Comparison of ENCODE assay signal across 12 cellular contexts in genomic region chr2:16149349-16150243, GRCh38.
"Had no signal": no experiment of that assay in that cellular context is flagged by ENCODE, and none has a peak within 500 bp of the region (broad histone marks: within the 10 kb centered on the region; RNA-seq: fewer than 3 reads in every experiment).

No MANE protein-coding gene starts in this region.

- H3K36me3 ChIP-seq: SJSA1, suprapubic skin, upper lobe of left lung had no signal

- H3K4me3 Mint-ChIP-seq: central memory CD8-positive, alpha-beta T cell; stimulated activated naive B cell treated with anti-CD40 and anti-IgM and Interleukin-4, amounts not matched to agents 10 μg/mL and 1 μg/mL and 100 μg/mL, for 72 hours had no signal

- DNase-seq: activated T-cell treated with anti-CD3 and anti-CD28 coated beads, Interleukin-2, amount 50 U/mL, for 48 hours; body of pancreas; erythroblast; kidney glomerular epithelial cell; right cardiac atrium; stimulated activated naive B cell treated with anti-CD40 and anti-IgM and Interleukin-4, amounts not matched to agents 10 μg/mL and 1 μg/mL and 100 μg/mL, for 72 hours; T1000; upper lobe of left lung had no signal

- H3K4me1 ChIP-seq: body of pancreas, SJSA1, suprapubic skin, upper lobe of left lung had no signal

- H2AFZ ChIP-seq: hepatocyte had no signal

- H3K4me2 ChIP-seq: hepatocyte had no signal

- H3K27me3 Mint-ChIP-seq: central memory CD8-positive, alpha-beta T cell; stimulated activated naive B cell treated with anti-CD40 and anti-IgM and Interleukin-4, amounts not matched to agents 10 μg/mL and 1 μg/mL and 100 μg/mL, for 72 hours had no signal

- H3K9me3 ChIP-seq: body of pancreas, SJSA1, suprapubic skin, upper lobe of left lung had no signal

- H3K36me3 Mint-ChIP-seq: stimulated activated naive B cell treated with anti-CD40 and anti-IgM and Interleukin-4, amounts not matched to agents 10 μg/mL and 1 μg/mL and 100 μg/mL, for 72 hours had no signal

- H3K4me1 Mint-ChIP-seq: central memory CD8-positive, alpha-beta T cell; stimulated activated naive B cell treated with anti-CD40 and anti-IgM and Interleukin-4, amounts not matched to agents 10 μg/mL and 1 μg/mL and 100 μg/mL, for 72 hours had no signal

- ATAC-seq: body of pancreas; right cardiac atrium; stimulated activated naive B cell treated with anti-CD40 and anti-IgM and Interleukin-4, amounts not matched to agents 10 μg/mL and 1 μg/mL and 100 μg/mL, for 72 hours had no signal

- H3K27me3 ChIP-seq: body of pancreas, hepatocyte, SJSA1, suprapubic skin, upper lobe of left lung had no signal

- H3K4me3 ChIP-seq: body of pancreas, hepatocyte, SJSA1, suprapubic skin, upper lobe of left lung had no signal

- H3K27ac Mint-ChIP-seq: stimulated activated naive B cell treated with anti-CD40 and anti-IgM and Interleukin-4, amounts not matched to agents 10 μg/mL and 1 μg/mL and 100 μg/mL, for 72 hours had no signal

- H3K27ac ChIP-seq: body of pancreas, hepatocyte, SJSA1, suprapubic skin, upper lobe of left lung had no signal

- H3K79me2 ChIP-seq: hepatocyte had no signal
